Comparison of ENCODE assay signal across 1 cellular context in genomic region chrX:153446636-153446936, GRCh38.
TF ChIP-seq lines count a peak whose summit lies in the region.

No MANE protein-coding gene starts in this region.

TF ChIP-seq in K562, 482 proteins besides CTCF, POLR2A, EP300 and RAD21:
- no peak for TF ChIP-seq HDGF (IDR thresholded peaks at IDR 0.05)
- TF ChIP-seq TAL1 (IDR thresholded peaks at IDR 0.05): no peak
- TF ChIP-seq NR1H2 (CRISPR knock-in tag; IDR thresholded peaks at IDR 0.05): no peak
- no peak for TF ChIP-seq ERF (CRISPR knock-in tag; IDR thresholded peaks at IDR 0.05)
- no peak for TF ChIP-seq MAZ (CRISPR knock-in tag; conservative IDR thresholded peaks at IDR 0.05 in 1 of 2, IDR thresholded peaks at IDR 0.05 in 1 of 2)
- no peak for TF ChIP-seq ZSCAN32 (CRISPR knock-in tag; IDR thresholded peaks at IDR 0.05)
- TF ChIP-seq HMG20B (CRISPR knock-in tag; IDR thresholded peaks at IDR 0.05): no peak
- no peak for TF ChIP-seq AFF1 (IDR thresholded peaks at IDR 0.05; ENCODE audit: low read depth in 1 of 2, partially characterized antibody in 2 of 2)
- no peak for TF ChIP-seq USF1 (CRISPR knock-in tag; IDR thresholded peaks at IDR 0.05)
